20 cellular contexts compared by ENCODE assay signal in genomic region chr2:241489733-241490443, GRCh38. TPM values are rescaled to one million over a fixed set of nuclear protein-coding genes. Genes with fewer than 3 reads are reported as not detected.
DNase-seq lines count a peak whose midpoint lies in the region; ATAC-seq and TF ChIP-seq lines count a peak whose summit lies in the region.
"Had no signal": no experiment of that assay in that cellular context is flagged by ENCODE, and none has a peak within 500 bp of the region (broad histone marks: within the 10 kb centered on the region; RNA-seq: fewer than 3 reads in every experiment).

No MANE protein-coding gene starts in this region.

- H3K9me3 ChIP-seq in colonic mucosa (no peaks in the 10 kb centered on the region), A673 (ENCODE audit: low read depth, low read length, poor library complexity, severe bottlenecking) (no peaks in the 10 kb centered on the region)
- H3K9me3 ChIP-seq: breast epithelium, tibial artery had no signal

- H3K27ac ChIP-seq in colonic mucosa, result no peak overlapping the region
- no peak overlapping the region for H3K27ac ChIP-seq in A673 (ENCODE audit: low read depth, low read length, poor library complexity, severe bottlenecking)
- H3K27ac ChIP-seq: breast epithelium, HL-60, tibial artery had no signal

- peak overlapping the region; percentile 17 for H3K27ac Mint-ChIP-seq in nephron progenitor cell
- H3K27ac Mint-ChIP-seq in stimulated activated naive CD8-positive, alpha-beta T cell treated with anti-CD3 and anti-CD28 coated beads, Interleukin-15, amount 100 ng/mL, for 72 hours, result peak overlapping the region in 1 of 2 donors; percentile 13
- H3K27ac Mint-ChIP-seq: activated T-helper 17 cell treated with anti-CD3 and anti-CD28 coated beads, Interleukin-2, amount 50 U/mL, for 72 hours; nephron had no signal

- H3K4me1 ChIP-seq in colonic mucosa, result no peaks in the 10 kb centered on the region
- H3K4me1 ChIP-seq in A673 (ENCODE audit: insufficient read depth, low read length, poor library complexity, severe bottlenecking), result no peaks in the 10 kb centered on the region
- H3K4me1 ChIP-seq: breast epithelium, tibial artery had no signal

- H3K27me3 Mint-ChIP-seq in nephron progenitor cell (ENCODE audit: low read depth, poor library complexity), result no peaks in the 10 kb centered on the region
- H3K27me3 Mint-ChIP-seq in stimulated activated naive CD8-positive, alpha-beta T cell treated with anti-CD3 and anti-CD28 coated beads, Interleukin-15, amount 100 ng/mL, for 72 hours, result no peaks in the 10 kb centered on the region
- H3K27me3 Mint-ChIP-seq: activated T-helper 17 cell treated with anti-CD3 and anti-CD28 coated beads, Interleukin-2, amount 50 U/mL, for 72 hours had no signal

- H3K36me3 Mint-ChIP-seq in nephron progenitor cell (ENCODE audit: low read depth), result peaks cover 22% of the 10 kb centered on the region

- H3K9ac ChIP-seq in colonic mucosa (ENCODE audit: low read depth in 2 of 2, low read length in 2 of 2), result peak overlapping the region in 1 of 2 donors; percentile 64

- no peak overlapping the region for H3K4me3 ChIP-seq in colonic mucosa
- no peak overlapping the region for H3K4me3 ChIP-seq in A673 (ENCODE audit: low read depth, low read length, poor library complexity, severe bottlenecking)
- H3K4me3 ChIP-seq: breast epithelium, tibial artery had no signal

- CTCF ChIA-PET in A673 (lab: Charles Lee), result no interaction called here

- no peak overlapping the region for H3K4me3 Mint-ChIP-seq in nephron progenitor cell
- no peak overlapping the region for H3K4me3 Mint-ChIP-seq in stimulated activated naive CD8-positive, alpha-beta T cell treated with anti-CD3 and anti-CD28 coated beads, Interleukin-15, amount 100 ng/mL, for 72 hours
- H3K4me3 Mint-ChIP-seq: activated T-helper 17 cell treated with anti-CD3 and anti-CD28 coated beads, Interleukin-2, amount 50 U/mL, for 72 hours; nephron had no signal

- POLR2A ChIA-PET in A673 (lab: Charles Lee; ENCODE audit: low non-redundant PET), result no interaction called here

- TF ChIP-seq CTCF in colonic mucosa (IDR thresholded peaks at IDR 0.05) (no peak), nephron progenitor cell (IDR thresholded peaks at IDR 0.05) (no peak), A673 (conservative IDR thresholded peaks at IDR 0.05; ENCODE audit: low read depth, low read length) (no peak)

- no peaks in the 10 kb centered on the region for H3K9me3 Mint-ChIP-seq in nephron progenitor cell
- H3K9me3 Mint-ChIP-seq in stimulated activated naive CD8-positive, alpha-beta T cell treated with anti-CD3 and anti-CD28 coated beads, Interleukin-15, amount 100 ng/mL, for 72 hours, result no peaks in the 10 kb centered on the region
- H3K9me3 Mint-ChIP-seq: activated T-helper 17 cell treated with anti-CD3 and anti-CD28 coated beads, Interleukin-2, amount 50 U/mL, for 72 hours; nephron had no signal

- H3K27me3 ChIP-seq in colonic mucosa (no peaks in the 10 kb centered on the region), A673 (replicated peaks; ENCODE audit: insufficient read depth, low read depth, low read length, poor library complexity) (no peaks in the 10 kb centered on the region)
- H3K27me3 ChIP-seq: breast epithelium, tibial artery had no signal

- intact Hi-C loops in Right ventricle myocardium inferior (cut with DNase I) (no loop called here), cardiac septum (cut with DNase I) (no loop called here), colonic mucosa (cut with DNase I) (no loop called here), A673 (cut with micrococcal nuclease; ENCODE audit: unreplicated experiment) (no loop called here)

- H3K4me1 Mint-ChIP-seq in nephron progenitor cell, result peaks cover 8% of the 10 kb centered on the region
- no peaks in the 10 kb centered on the region for H3K4me1 Mint-ChIP-seq in stimulated activated naive CD8-positive, alpha-beta T cell treated with anti-CD3 and anti-CD28 coated beads, Interleukin-15, amount 100 ng/mL, for 72 hours
- H3K4me1 Mint-ChIP-seq: activated T-helper 17 cell treated with anti-CD3 and anti-CD28 coated beads, Interleukin-2, amount 50 U/mL, for 72 hours; nephron had no signal

- H3K36me3 ChIP-seq in colonic mucosa, result peaks cover 12% of the 10 kb centered on the region
- peaks cover 16% of the 10 kb centered on the region for H3K36me3 ChIP-seq in A673 (ENCODE audit: insufficient read depth, low read length, poor library complexity, severe bottlenecking)
- H3K36me3 ChIP-seq: breast epithelium had no signal

- peak; percentile 33 for DNase-seq in Right ventricle myocardium inferior (ENCODE audit: missing footprints)
- no peak for DNase-seq in cardiac septum (ENCODE audit: low spot score)
- DNase-seq in colonic mucosa, result peak; percentile 63
- no peak for DNase-seq in nephron progenitor cell
- no peak for DNase-seq in stimulated activated naive CD8-positive, alpha-beta T cell treated with anti-CD3 and anti-CD28 coated beads, Interleukin-15, amount 100 ng/mL, for 72 hours
- no peak for DNase-seq in iPS-NIHi11 (ENCODE audit: low spot score)
- DNase-seq in A673 (ENCODE audit: low spot score), result no peak
- DNase-seq in Kasumi-1 (lab: John Stamatoyannopoulos, UW), result no peak
- DNase-seq: 8988T; activated CD4-positive, alpha-beta T cell treated with anti-CD3 and anti-CD28 coated beads, Interleukin-2, amount 50 U/mL, for 4 hours; activated CD8-positive, alpha-beta memory T cell treated with anti-CD3 and anti-CD28 coated beads, Interleukin-2, amount 50 U/mL, for 4 hours; activated naive CD4-positive, alpha-beta T cell treated with anti-CD3 and anti-CD28 coated beads, Interleukin-2, amount 50 U/mL, for 16 hours; cortex of kidney; NCI-H446 treated with DMSO at 0.1 percent for 48 hours; T-helper 9 cell; tibial artery had no signal

- ATAC-seq in Right ventricle myocardium inferior, result no peak
- ATAC-seq in stimulated activated naive CD8-positive, alpha-beta T cell treated with anti-CD3 and anti-CD28 coated beads, Interleukin-15, amount 100 ng/mL, for 72 hours, result peak; percentile 7
- ATAC-seq: activated T-helper 17 cell treated with anti-CD3 and anti-CD28 coated beads, Interleukin-2, amount 50 U/mL, for 72 hours had no signal

- BruUV-seq in A673 (replicated peaks; lab: Mats Ljungman, UMichigan), result no TSS peak

RNA-seq across cellular contexts. Expression of gene STK25, which starts 18.5 kb away (rescaled TPM):
- total RNA-seq in Right ventricle myocardium inferior (97.4 TPM), cardiac septum (95.9 TPM), colonic mucosa (100 to 1,000 TPM in 1 of 2 donors, 10 to 100 TPM in 1; 87.8 to 144 TPM), A673 (2021) (171 and 190 TPM in 2 replicates)

Comparison
In these comparisons a context has a peak if more than half of its experiments do, and no peak if none do; other contexts are left out.
1. DNase-seq: peak in Right ventricle myocardium inferior (single experiment) and colonic mucosa (single experiment); none in cardiac septum (single experiment), nephron progenitor cell (single experiment), stimulated activated naive CD8-positive, alpha-beta T cell treated with anti-CD3 and anti-CD28 coated beads, Interleukin-15, amount 100 ng/mL, for 72 hours (0 of 2), iPS-NIHi11 (single experiment), A673 (single experiment) and Kasumi-1 (0 of 2).